Comparison of ENCODE assay signal across 10 cellular contexts in genomic region chr1:78277253-78277652, GRCh38.
DNase-seq lines count a peak whose midpoint lies in the region; ATAC-seq, FAIRE-seq and TF ChIP-seq lines count a peak whose summit lies in the region.
"Had no signal": no experiment of that assay in that cellular context is flagged by ENCODE, and none has a peak within 500 bp of the region (broad histone marks: within the 10 kb centered on the region; RNA-seq: fewer than 3 reads in every experiment).

No MANE protein-coding gene starts in this region.

- H3K36me3 Mint-ChIP-seq in astrocyte (ENCODE audit: low read depth, unreplicated experiment) (no peaks in the 10 kb centered on the region), progenitor cell of endocrine pancreas (ENCODE audit: insufficient read depth) (no peaks in the 10 kb centered on the region)
- H3K36me3 Mint-ChIP-seq: CD4-positive, CD25-positive, alpha-beta regulatory T cell had no signal

- peak overlapping the region; percentile 57 for H3K4me2 ChIP-seq in astrocyte (ENCODE audit: low read length)

- ATAC-seq in GM21381 (IDR thresholded peaks at IDR 0.05; ENCODE audit: unreplicated experiment) = peak; percentile 79
- ATAC-seq in HG03460 (IDR thresholded peaks at IDR 0.05; ENCODE audit: unreplicated experiment) = peak; percentile 92
- ATAC-seq in lower lobe of right lung = no peak

- H3K4me3 Mint-ChIP-seq in astrocyte (ENCODE audit: unreplicated experiment) (no peak overlapping the region), progenitor cell of endocrine pancreas (ENCODE audit: low read depth) (no peak overlapping the region)
- H3K4me3 Mint-ChIP-seq: CD4-positive, CD25-positive, alpha-beta regulatory T cell had no signal

- H3K4me1 ChIP-seq in astrocyte (ENCODE audit: insufficient read depth, low read length) (peaks cover 39% of the 10 kb centered on the region), Peyer's patch (no peaks in the 10 kb centered on the region), lower lobe of right lung (no peaks in the 10 kb centered on the region)

- H3K36me3 ChIP-seq in astrocyte (ENCODE audit: insufficient read depth, low read length) = no peaks in the 10 kb centered on the region
- no peaks in the 10 kb centered on the region for H3K36me3 ChIP-seq in Peyer's patch
- H3K36me3 ChIP-seq in lower lobe of right lung = no peaks in the 10 kb centered on the region

- no peak overlapping the region for H2AFZ ChIP-seq in astrocyte (ENCODE audit: low read depth, low read length)

- H3K27me3 ChIP-seq in astrocyte (ENCODE audit: insufficient read depth, low read length) (no peaks in the 10 kb centered on the region), Peyer's patch (no peaks in the 10 kb centered on the region), lower lobe of right lung (ENCODE audit: low read depth) (no peaks in the 10 kb centered on the region)

- H3K27me3 Mint-ChIP-seq in astrocyte (ENCODE audit: low read depth, unreplicated experiment) = peaks cover 2% of the 10 kb centered on the region
- peaks cover 5% of the 10 kb centered on the region for H3K27me3 Mint-ChIP-seq in progenitor cell of endocrine pancreas
- H3K27me3 Mint-ChIP-seq: CD4-positive, CD25-positive, alpha-beta regulatory T cell had no signal

- peak; percentile 55 for DNase-seq in AG08396 (ENCODE audit: low spot score)
- DNase-seq in astrocyte (ENCODE audit: low read depth) = peak; percentile 90
- no peak for DNase-seq in Peyer's patch
- DNase-seq in lower lobe of right lung = no peak
- no peak for DNase-seq in central memory CD4-positive, alpha-beta T cell
- DNase-seq in progenitor cell of endocrine pancreas (ENCODE audit: low spot score, unreplicated experiment) = no peak
- DNase-seq: CD4-positive, CD25-positive, alpha-beta regulatory T cell; NCI-H524 treated with DMSO at 0.1 percent for 48 hours had no signal

- H3K4me1 Mint-ChIP-seq in astrocyte (ENCODE audit: low read depth, unreplicated experiment) (peaks cover 43% of the 10 kb centered on the region), progenitor cell of endocrine pancreas (ENCODE audit: low read depth) (no peaks in the 10 kb centered on the region)
- H3K4me1 Mint-ChIP-seq: CD4-positive, CD25-positive, alpha-beta regulatory T cell had no signal

- FAIRE-seq in astrocyte (lab: Jason Lieb, UNC) = peak; percentile 97

- no peaks in the 10 kb centered on the region for H3K79me2 ChIP-seq in astrocyte (ENCODE audit: insufficient read depth, low read length)

- no peaks in the 10 kb centered on the region for H3K9me3 Mint-ChIP-seq in astrocyte (ENCODE audit: unreplicated experiment)
- peaks cover 7% of the 10 kb centered on the region for H3K9me3 Mint-ChIP-seq in progenitor cell of endocrine pancreas (ENCODE audit: low read depth)

- H3K9ac ChIP-seq in astrocyte (ENCODE audit: low read length) = no peak overlapping the region

- TF ChIP-seq POLR2A in Peyer's patch (IDR thresholded peaks at IDR 0.05) = no peak

- H3K4me3 ChIP-seq in astrocyte (ENCODE audit: insufficient read depth, low read depth, low read length) (no peak overlapping the region), Peyer's patch (no peak overlapping the region), lower lobe of right lung (no peak overlapping the region)

- H3K27ac Mint-ChIP-seq in astrocyte (ENCODE audit: unreplicated experiment) (peak overlapping the region; percentile 44), progenitor cell of endocrine pancreas (no peak overlapping the region)
- H3K27ac Mint-ChIP-seq: CD4-positive, CD25-positive, alpha-beta regulatory T cell had no signal

- H3K9me3 ChIP-seq in astrocyte (ENCODE audit: insufficient read depth, low read depth, low read length) (no peaks in the 10 kb centered on the region), Peyer's patch (no peaks in the 10 kb centered on the region), lower lobe of right lung (no peaks in the 10 kb centered on the region)

- no peaks in the 10 kb centered on the region for H4K20me1 ChIP-seq in astrocyte (ENCODE audit: insufficient read depth, low read length)

- intact Hi-C loops in lower lobe of right lung (cut with DNase I) = no loop called here

- TF ChIP-seq CTCF in astrocyte (IDR thresholded peaks at IDR 0.05; ENCODE audit: insufficient read depth, low read depth, low read length) (no peak), Peyer's patch (IDR thresholded peaks at IDR 0.05) (no peak), lower lobe of right lung (IDR thresholded peaks at IDR 0.05) (no peak), progenitor cell of endocrine pancreas (IDR thresholded peaks at IDR 0.05; ENCODE audit: unreplicated experiment) (no peak)

- H3K27ac ChIP-seq in astrocyte (ENCODE audit: low read depth, low read length) (peak overlapping the region; percentile 49), Peyer's patch (no peak overlapping the region), lower lobe of right lung (no peak overlapping the region)

Comparison
In these comparisons a context has a peak if more than half of its experiments do, and no peak if none do; other contexts are left out.
1. DNase-seq: peak in AG08396 (single experiment) and astrocyte (single experiment); none in Peyer's patch (0 of 3), lower lobe of right lung (single experiment), central memory CD4-positive, alpha-beta T cell (single experiment) and progenitor cell of endocrine pancreas (single experiment).
2. ATAC-seq: peak in GM21381 (single experiment) and HG03460 (single experiment); none in lower lobe of right lung (0 of 2).